Comparison of ENCODE assay signal across 26 cellular contexts in genomic region chr10:93015722-93016121, GRCh38. TPM values are rescaled to one million over a fixed set of nuclear protein-coding genes. Genes with fewer than 3 reads are reported as not detected.
A peak's percentile ranks its signal among the peaks of the same experiment; 100 is the strongest.
DNase-seq lines count a peak whose midpoint lies in the region; ATAC-seq, FAIRE-seq and TF ChIP-seq lines count a peak whose summit lies in the region.
"Had no signal": no experiment of that assay in that cellular context is flagged by ENCODE, and none has a peak within 500 bp of the region (broad histone marks: within the 10 kb centered on the region; RNA-seq: fewer than 3 reads in every experiment).

No MANE protein-coding gene starts in this region.

- BruUV-seq in HepG2 (replicated peaks; lab: Mats Ljungman, UMichigan) = no TSS peak

- no peak overlapping the region for H3K9ac ChIP-seq in HepG2 (ENCODE audit: insufficient read depth, low read depth, low read length)
- H3K9ac ChIP-seq: BLaER1 had no signal

- no peak for FAIRE-seq in HepG2 (lab: Jason Lieb, UNC)
- FAIRE-seq: GM12891, GM19239 had no signal

- in situ Hi-C loops in HepG2 (cut with HindIII; ENCODE audit: extremely low pct_ligation_motif_present, low pct_unique_long_range_greater_than_20kb) = no loop called here

- TF ChIP-seq POLR2A in HepG2 (IDR thresholded peaks at IDR 0.05; ENCODE audit: insufficient read depth in 1 of 2, low read depth in 2 of 2, low read length in 2 of 2) = no peak
- no peak for TF ChIP-seq POLR2A in suprapubic skin (IDR thresholded peaks at IDR 0.05)

- TF ChIP-seq CTCF in HepG2 (CRISPR knock-in tag; IDR thresholded peaks at IDR 0.05) (no peak), mucosa of descending colon (IDR thresholded peaks at IDR 0.05) (no peak), suprapubic skin (IDR thresholded peaks at IDR 0.05) (no peak)

- H3K4me3 ChIP-seq in HepG2 (replicated peaks in 1 of 3; ENCODE audit: insufficient read depth in 1 of 3, low read depth in 2 of 3, low read length in 3 of 3) (no peak overlapping the region), mucosa of descending colon (no peak overlapping the region), suprapubic skin (no peak overlapping the region)
- H3K4me3 ChIP-seq: BLaER1 had no signal

- H3K79me2 ChIP-seq in HepG2 (ENCODE audit: insufficient read depth, low read length) = no peaks in the 10 kb centered on the region

- H2AFZ ChIP-seq in HepG2 (ENCODE audit: low read length) = no peak overlapping the region

- H4K20me1 ChIP-seq in HepG2 (ENCODE audit: insufficient read depth, low read length) = no peaks in the 10 kb centered on the region
- H4K20me1 ChIP-seq: BLaER1 had no signal

- H3K9me3 ChIP-seq in HepG2 (ENCODE audit: low read length) (no peaks in the 10 kb centered on the region), mucosa of descending colon (no peaks in the 10 kb centered on the region), suprapubic skin (no peaks in the 10 kb centered on the region)
- H3K9me3 ChIP-seq: BE2C, BLaER1 had no signal

- intact Hi-C loops in left colon (cut with DNase I, micrococcal nuclease) = no loop called here
- intact Hi-C loops in HepG2 (cut with micrococcal nuclease; ENCODE audit: unreplicated experiment) = no loop called here
- intact Hi-C loops in mucosa of descending colon (cut with DNase I, micrococcal nuclease) = no loop called here

- TF ChIP-seq RAD21 in HepG2 (CRISPR knock-in tag; IDR thresholded peaks at IDR 0.05) = no peak

- TF ChIP-seq EP300 in HepG2 (IDR thresholded peaks at IDR 0.05; ENCODE audit: low read depth in 2 of 2, low read length in 2 of 2) (no peak), HepG2 (CRISPR knock-in tag; IDR thresholded peaks at IDR 0.05; ENCODE audit: borderline replicate concordance) (no peak), suprapubic skin (IDR thresholded peaks at IDR 0.05) (no peak)

- CTCF ChIA-PET in HepG2 (lab: Yijun Ruan, JAX; ENCODE audit: low intra/inter-chr PET ratio, low total read pairs) = no interaction called here

- DNase-seq in left colon (no peak), HepG2 (ENCODE audit: low spot score) (peak; percentile 40), mucosa of descending colon (no peak), suprapubic skin (ENCODE audit: low spot score in 2 of 2) (no peak), C1 segment of cervical spinal cord (lab: John Stamatoyannopoulos, UW) (no peak)
- DNase-seq: 8988T; ACHN; BE2C; CD4-positive, alpha-beta memory T cell; CD8-positive, alpha-beta memory T cell; COR-L47; DMS 273 treated with DMSO at 0.1 percent for 48 hours; DMS153; DMS53; DMS79; DND-41; EL; GF-D8 had no signal

- H3K27me3 ChIP-seq in HepG2 (ENCODE audit: control insufficient read depth in 1 of 2, insufficient read depth in 2 of 2, low read length in 2 of 2) (no peaks in the 10 kb centered on the region), suprapubic skin (no peaks in the 10 kb centered on the region)
- H3K27me3 ChIP-seq: BE2C, BLaER1 had no signal

- H3K4me1 ChIP-seq in HepG2 (ENCODE audit: insufficient read depth, low read length) (peaks cover 7% of the 10 kb centered on the region), mucosa of descending colon (ENCODE audit: low read depth) (no peaks in the 10 kb centered on the region), suprapubic skin (no peaks in the 10 kb centered on the region)
- H3K4me1 ChIP-seq: BE2C, BLaER1 had no signal

- POLR2A ChIA-PET in HepG2 (lab: Yijun Ruan, JAX) = no interaction called here

- ATAC-seq in left colon (peak; percentile 82), HepG2 (peak; percentile 67), mucosa of descending colon (peak; percentile 75), HG03469 (IDR thresholded peaks at IDR 0.05; ENCODE audit: unreplicated experiment) (no peak)

- WGBS in HepG2 (ENCODE audit: low lambda C conversion rate) = 82% methylated on average over 3 of the region's 3 CpGs
- 92% methylated on average over 3 of the region's 3 CpGs for WGBS in suprapubic skin

- H3K36me3 ChIP-seq in HepG2 (replicated peaks in 1 of 2; ENCODE audit: control insufficient read depth in 1 of 2, insufficient read depth in 2 of 2, low read length in 2 of 2) = 0 out of 5 replicates have a peak, but pooled peaks cover 0 to 4% of the 10 kb centered on the region in 2 experiments
- H3K36me3 ChIP-seq in mucosa of descending colon (ENCODE audit: low read depth) = no peaks in the 10 kb centered on the region
- no peaks in the 10 kb centered on the region for H3K36me3 ChIP-seq in suprapubic skin
- H3K36me3 ChIP-seq: BE2C, BLaER1 had no signal

- H3K4me2 ChIP-seq in HepG2 (ENCODE audit: low read depth, low read length) = no peak overlapping the region
- H3K4me2 ChIP-seq: BLaER1 had no signal

- H3K27ac ChIP-seq in HepG2 (ENCODE audit: extremely low read length, insufficient read depth, low read length) = no peak overlapping the region
- no peak overlapping the region for H3K27ac ChIP-seq in suprapubic skin
- H3K27ac ChIP-seq: BLaER1, C4-2B had no signal

RNA-seq across cellular contexts. Expression of gene CYP26C1, which starts 44.9 kb away (rescaled TPM):
- total RNA-seq in left colon (under 1 TPM in 1 of 2 donors, not detected in 1; 0.14 TPM), HepG2 (2016; rRNA removed; fragmentation: Illumina TruSeq; extraction: Trizol) (0.02 TPM in 1 of 2 replicates, not detected in the other), mucosa of descending colon (under 1 TPM in 2 of 3 donors, not detected in 1; 0.09 to 0.14 TPM), suprapubic skin (under 1 TPM in 1 of 4 donors, not detected in 3; 0.21 TPM)
- not detected in 2 replicates for total RNA-seq in HepG2 (2016; cell fraction: cytosol; rRNA removed; fragmentation: Illumina TruSeq; extraction: Trizol; ENCODE audit: low read depth)
- total RNA-seq in HepG2 (2016; cell fraction: insoluble cytoplasmic fraction; rRNA removed; fragmentation: Illumina TruSeq; extraction: Trizol) = 0.02 TPM in 1 of 2 replicates, not detected in the other
- total RNA-seq in HepG2 (2016; cell fraction: membrane; rRNA removed; fragmentation: Illumina TruSeq; extraction: Trizol) = not detected in 2 replicates
- total RNA-seq in HepG2 (2016; cell fraction: nucleus; rRNA removed; fragmentation: Illumina TruSeq; extraction: Trizol) = 0.12 and 0.19 TPM in 2 replicates
- polyA plus RNA-seq in HepG2 (2011; rRNA removed) = not detected in 2 replicates
- not detected in 2 replicates for polyA plus RNA-seq in HepG2 (2011; cell fraction: cytosol; rRNA removed)
- polyA plus RNA-seq in HepG2 (2011; cell fraction: nucleus; rRNA removed) = 0.35 and 0.42 TPM in 2 replicates
- polyA plus RNA-seq in HepG2 (2012) = not detected in 2 replicates
- not detected in 2 replicates for polyA plus RNA-seq in HepG2 (2016; cell fraction: cytosol; fragmentation: Illumina TruSeq; extraction: Trizol; ENCODE audit: low read depth)
- polyA plus RNA-seq in HepG2 (2016; cell fraction: insoluble cytoplasmic fraction; fragmentation: Illumina TruSeq; extraction: Trizol; ENCODE audit: low read depth) = not detected in 2 replicates
- polyA plus RNA-seq in HepG2 (2016; cell fraction: membrane; fragmentation: Illumina TruSeq; extraction: Trizol; ENCODE audit: low read depth) = not detected in 2 replicates
- not detected in 2 replicates for polyA plus RNA-seq in HepG2 (2016; cell fraction: nucleus; fragmentation: Illumina TruSeq; extraction: Trizol; ENCODE audit: insufficient read depth, low read depth)
- polyA minus RNA-seq in HepG2 (2011; rRNA and poly(A)+ RNA removed; ENCODE audit: low replicate concordance) = 0.07 and 0.26 TPM in 2 replicates
- polyA minus RNA-seq in HepG2 (2011; cell fraction: cytosol; rRNA and poly(A)+ RNA removed) = not detected in 2 replicates
- polyA minus RNA-seq in HepG2 (2011; cell fraction: nucleus; rRNA and poly(A)+ RNA removed) = 0.87 and 1.5 TPM in 2 replicates
- total RNA-seq: CD8-positive, alpha-beta memory T cell; G401 had no signal
- polyA plus RNA-seq: AG04450; CD8-positive, alpha-beta memory T cell had no signal

RNA-seq across cellular contexts. Expression of gene CYP26A1, which starts 58.0 kb away (rescaled TPM):
- total RNA-seq in left colon = not detected
- not detected in 2 replicates for total RNA-seq in HepG2 (2016; rRNA removed; fragmentation: Illumina TruSeq; extraction: Trizol)
- total RNA-seq in HepG2 (2016; cell fraction: cytosol; rRNA removed; fragmentation: Illumina TruSeq; extraction: Trizol; ENCODE audit: low read depth) = not detected in 2 replicates
- total RNA-seq in HepG2 (2016; cell fraction: insoluble cytoplasmic fraction; rRNA removed; fragmentation: Illumina TruSeq; extraction: Trizol) = not detected in 2 replicates
- not detected in 2 replicates for total RNA-seq in HepG2 (2016; cell fraction: membrane; rRNA removed; fragmentation: Illumina TruSeq; extraction: Trizol)
- total RNA-seq in HepG2 (2016; cell fraction: nucleus; rRNA removed; fragmentation: Illumina TruSeq; extraction: Trizol) = not detected in 2 replicates
- polyA plus RNA-seq in HepG2 (2011; rRNA removed) = 0.15 and 0.31 TPM in 2 replicates
- 0.14 and 0.48 TPM in 2 replicates for polyA plus RNA-seq in HepG2 (2011; cell fraction: cytosol; rRNA removed)
- polyA plus RNA-seq in HepG2 (2011; cell fraction: nucleus; rRNA removed) = 1.4 and 1.6 TPM in 2 replicates
- polyA plus RNA-seq in HepG2 (2012) = not detected in 2 replicates
- polyA plus RNA-seq in HepG2 (2016; cell fraction: cytosol; fragmentation: Illumina TruSeq; extraction: Trizol; ENCODE audit: low read depth) = not detected in 2 replicates
- polyA plus RNA-seq in HepG2 (2016; cell fraction: insoluble cytoplasmic fraction; fragmentation: Illumina TruSeq; extraction: Trizol; ENCODE audit: low read depth) = not detected in 2 replicates
- not detected in 2 replicates for polyA plus RNA-seq in HepG2 (2016; cell fraction: membrane; fragmentation: Illumina TruSeq; extraction: Trizol; ENCODE audit: low read depth)
- not detected in 2 replicates for polyA plus RNA-seq in HepG2 (2016; cell fraction: nucleus; fragmentation: Illumina TruSeq; extraction: Trizol; ENCODE audit: insufficient read depth, low read depth)
- polyA minus RNA-seq in HepG2 (2011; rRNA and poly(A)+ RNA removed; ENCODE audit: low replicate concordance) = 0.20 TPM in 1 of 2 replicates, not detected in the other
- not detected in 2 replicates for polyA minus RNA-seq in HepG2 (2011; cell fraction: cytosol; rRNA and poly(A)+ RNA removed)
- polyA minus RNA-seq in HepG2 (2011; cell fraction: nucleus; rRNA and poly(A)+ RNA removed) = 0.13 TPM in 1 of 2 replicates, not detected in the other
- not detected for total RNA-seq in mucosa of descending colon
- under 1 TPM in 1 of 4 donors, not detected in 3; 0.89 TPM for total RNA-seq in suprapubic skin
- total RNA-seq: A673; CD4-positive, alpha-beta memory T cell; CD8-positive, alpha-beta memory T cell had no signal
- polyA plus RNA-seq: AG04450; CD4-positive, alpha-beta memory T cell; CD8-positive, alpha-beta memory T cell had no signal
